8 cellular contexts compared by ENCODE assay signal in genomic region chr11:78417888-78418583, GRCh38. TPM values are rescaled to one million over a fixed set of nuclear protein-coding genes. Genes with fewer than 3 reads are reported as not detected.
DNase-seq lines count a peak whose midpoint lies in the region; ATAC-seq and TF ChIP-seq lines count a peak whose summit lies in the region.

No MANE protein-coding gene starts in this region.

- H3K36me3 Mint-ChIP-seq in endodermal cell (ENCODE audit: low read depth): peaks cover 3% of the 10 kb centered on the region

- peaks cover 46% of the 10 kb centered on the region for H3K4me1 Mint-ChIP-seq in endodermal cell

- H3K9me3 ChIP-seq in BE2C (no peaks in the 10 kb centered on the region), endodermal cell (ENCODE audit: control insufficient read depth, low read length) (no peaks in the 10 kb centered on the region), mesodermal cell (ENCODE audit: control insufficient read depth, low read length) (no peaks in the 10 kb centered on the region)

- H3K36me3 ChIP-seq in BE2C: no peaks in the 10 kb centered on the region
- H3K36me3 ChIP-seq in endodermal cell (ENCODE audit: control insufficient read depth, insufficient read depth, low read length): peaks cover 2% of the 10 kb centered on the region
- peaks cover 7% of the 10 kb centered on the region for H3K36me3 ChIP-seq in mesodermal cell (ENCODE audit: control insufficient read depth, insufficient read depth, low read length)

- no peaks in the 10 kb centered on the region for H3K27me3 ChIP-seq in BE2C
- no peaks in the 10 kb centered on the region for H3K27me3 ChIP-seq in endodermal cell (ENCODE audit: control insufficient read depth, insufficient read depth, low read length, poor library complexity, severe bottlenecking)

- H3K27ac ChIP-seq in endodermal cell (ENCODE audit: low read depth, low read length): peak overlapping the region; percentile 82
- peak overlapping the region; percentile 66 for H3K27ac ChIP-seq in mesodermal cell (ENCODE audit: low read depth, low read length, severe bottlenecking)

- peak; percentile 49 for ATAC-seq in HG03457 (IDR thresholded peaks at IDR 0.05; ENCODE audit: unreplicated experiment)

- H3K4me3 Mint-ChIP-seq in endodermal cell: peak overlapping the region; percentile 85

- H3K4me1 ChIP-seq in BE2C: peaks cover 24% of the 10 kb centered on the region
- no peaks in the 10 kb centered on the region for H3K4me1 ChIP-seq in endodermal cell (ENCODE audit: control insufficient read depth, insufficient read depth, low read length)
- H3K4me1 ChIP-seq in mesodermal cell (ENCODE audit: control insufficient read depth, insufficient read depth, low read length, poor library complexity, severe bottlenecking): peaks cover 11% of the 10 kb centered on the region

- TF ChIP-seq CTCF in BE2C (IDR thresholded peaks at IDR 0.05; ENCODE audit: low read depth, low read length) (no peak), endodermal cell (conservative IDR thresholded peaks at IDR 0.05) (peak; percentile 47)

- TF ChIP-seq POLR2A in GM19193 (IDR thresholded peaks at IDR 0.05; ENCODE audit: extremely low read depth, insufficient read depth, insufficient read length): peak; percentile 69

- DNase-seq in BE2C (peak; percentile 88), NCI-H82 (lab: John Stamatoyannopoulos, UW) (peak; percentile 84), endodermal cell (peak; percentile 92)
- peak; percentile 42 to 59 for DNase-seq in activated CD8-positive, alpha-beta memory T cell treated with anti-CD3 and anti-CD28 coated beads for 4 hours (ENCODE audit: low read depth in 2 of 2)
- peak; percentile 52 for DNase-seq in stimulated activated CD8-positive, alpha-beta memory T cell treated with anti-CD3 and anti-CD28 coated beads, Interleukin-15, amount 100 ng/mL, for 24 hours (ENCODE audit: low read depth)

- H3K27ac Mint-ChIP-seq in endodermal cell: peak overlapping the region; percentile 83

- H3K9me3 Mint-ChIP-seq in endodermal cell: no peaks in the 10 kb centered on the region

- WGBS in endodermal cell (ENCODE audit: insufficient coverage in 1 of 2, insufficient read length in 1 of 2), 2 experiments: 1% methylated on average over 19 to 68 of the region's 68 CpGs
- WGBS in mesodermal cell (ENCODE audit: insufficient coverage in 2 of 2), 2 experiments: 1% methylated on average over 43 to 45 of the region's 68 CpGs

- peaks cover 21% of the 10 kb centered on the region for H3K27me3 Mint-ChIP-seq in endodermal cell (ENCODE audit: insufficient read depth)

- H3K9ac ChIP-seq in endodermal cell (ENCODE audit: extremely low read depth, low read length, poor library complexity, severe bottlenecking): peak overlapping the region; percentile 72

- H3K4me3 ChIP-seq in BE2C (ENCODE audit: low read depth, low read length) (peak overlapping the region; percentile 75), endodermal cell (ENCODE audit: low read length) (peak overlapping the region; percentile 93), mesodermal cell (ENCODE audit: extremely low read depth, insufficient read depth, low read length, poor library complexity, severe bottlenecking) (peak overlapping the region; percentile 55)

RNA-seq across cellular contexts. Expression of gene GAB2, which starts 0.4 kb away (rescaled TPM):
- 26.0 TPM for polyA plus RNA-seq in BE2C (2012; ENCODE audit: insufficient read depth, insufficient read length, low read depth)
- total RNA-seq in endodermal cell: 10 to 100 TPM; 26.9 to 62.8 TPM
- polyA plus RNA-seq in endodermal cell (2013, experiment 1 of 2): 23.2 TPM
- polyA plus RNA-seq in endodermal cell (2013, experiment 2 of 2): 27.1 TPM
- polyA plus RNA-seq in mesodermal cell (2013, experiment 1 of 2): 23.3 TPM
- polyA plus RNA-seq in mesodermal cell (2013, experiment 2 of 2): 20.5 TPM

Comparison
In these comparisons a context has a peak if more than half of its experiments do, and no peak if none do; other contexts are left out.
1. Peak in every context shown above with its lines: DNase-seq, ATAC-seq, H3K4me3 ChIP-seq and H3K27ac ChIP-seq.